ENCODE assay signal across 9 cellular contexts in genomic region chr19:32373614-32374295, GRCh38. TPM values are rescaled to one million over a fixed set of nuclear protein-coding genes. Genes with fewer than 3 reads are reported as not detected.
DNase-seq lines count a peak whose midpoint lies in the region; ATAC-seq and TF ChIP-seq lines count a peak whose summit lies in the region.
"Had no signal": no experiment of that assay in that cellular context is flagged by ENCODE, and none has a peak within 500 bp of the region (broad histone marks: within the 10 kb centered on the region; RNA-seq: fewer than 3 reads in every experiment).

No MANE protein-coding gene starts in this region.

- H3K36me3 ChIP-seq in endodermal cell (ENCODE audit: control insufficient read depth, insufficient read depth, low read length) (peaks cover 58% of the 10 kb centered on the region), muscle layer of colon (ENCODE audit: insufficient read depth, low read length) (peaks cover 12% of the 10 kb centered on the region)

- no peak overlapping the region for H3K9ac ChIP-seq in endodermal cell (ENCODE audit: extremely low read depth, low read length, poor library complexity, severe bottlenecking)
- no peak overlapping the region for H3K9ac ChIP-seq in muscle layer of colon (ENCODE audit: low read length)

- no peak for ATAC-seq in GM18520 (IDR thresholded peaks at IDR 0.05; ENCODE audit: unreplicated experiment)

- peaks cover 17% of the 10 kb centered on the region for H3K9me3 Mint-ChIP-seq in endodermal cell
- H3K9me3 Mint-ChIP-seq: stimulated activated naive CD8-positive, alpha-beta T cell treated with anti-CD3 and anti-CD28 coated beads, Interleukin-15, Interleukin-2, amounts not matched to agents 100 ng/mL and 50 ng/mL, for 24 hours had no signal

- no peak overlapping the region for H3K27ac ChIP-seq in endodermal cell (ENCODE audit: low read depth, low read length)
- peak overlapping the region; percentile 7 for H3K27ac ChIP-seq in muscle layer of colon (ENCODE audit: low read depth, low read length)

- WGBS in endodermal cell (ENCODE audit: insufficient coverage in 1 of 2, insufficient read length in 1 of 2), 2 experiments: 92 to 100% methylated on average over 6 to 9 of the region's 9 CpGs

- H3K9me3 ChIP-seq in endodermal cell (ENCODE audit: control insufficient read depth, low read length): peaks cover 13% of the 10 kb centered on the region
- H3K9me3 ChIP-seq in muscle layer of colon (ENCODE audit: low read length): no peaks in the 10 kb centered on the region

- H3K27me3 Mint-ChIP-seq in endodermal cell (ENCODE audit: insufficient read depth): no peaks in the 10 kb centered on the region
- H3K27me3 Mint-ChIP-seq: stimulated activated naive CD8-positive, alpha-beta T cell treated with anti-CD3 and anti-CD28 coated beads, Interleukin-15, Interleukin-2, amounts not matched to agents 100 ng/mL and 50 ng/mL, for 24 hours had no signal

- no peaks in the 10 kb centered on the region for H3K4me1 ChIP-seq in endodermal cell (ENCODE audit: control insufficient read depth, insufficient read depth, low read length)
- peaks cover 19% of the 10 kb centered on the region for H3K4me1 ChIP-seq in muscle layer of colon (ENCODE audit: insufficient read depth, low read length)

- H3K36me3 Mint-ChIP-seq in endodermal cell (ENCODE audit: low read depth): peaks cover 71% of the 10 kb centered on the region

- TF ChIP-seq CTCF in endodermal cell (conservative IDR thresholded peaks at IDR 0.05): no peak

- no peaks in the 10 kb centered on the region for H3K4me1 Mint-ChIP-seq in endodermal cell

- H3K27me3 ChIP-seq in endodermal cell (ENCODE audit: control insufficient read depth, insufficient read depth, low read length, poor library complexity, severe bottlenecking) (no peaks in the 10 kb centered on the region), muscle layer of colon (ENCODE audit: control insufficient read depth in 1 of 2, insufficient read depth in 2 of 2, low read length in 2 of 2) (no peaks in the 10 kb centered on the region)

- peak overlapping the region; percentile 49 for H3K27ac Mint-ChIP-seq in endodermal cell
- H3K27ac Mint-ChIP-seq: stimulated activated naive CD8-positive, alpha-beta T cell treated with anti-CD3 and anti-CD28 coated beads, Interleukin-15, Interleukin-2, amounts not matched to agents 100 ng/mL and 50 ng/mL, for 24 hours had no signal

- H3K4me3 ChIP-seq in endodermal cell (ENCODE audit: low read length): no peak overlapping the region
- H3K4me3 ChIP-seq in muscle layer of colon (ENCODE audit: low read depth in 1 of 2, low read length in 2 of 2): no peak overlapping the region

- DNase-seq in DMS53 (lab: John Stamatoyannopoulos, UW) (peak; percentile 97), NCI-H748 (lab: John Stamatoyannopoulos, UW; ENCODE audit: unreplicated experiment) (peak; percentile 81), endodermal cell (no peak), NAMALWA (ENCODE audit: low spot score) (no peak), NOMO-1 treated with DMSO at 0.1 percent for 48 hours (lab: John Stamatoyannopoulos, UW; ENCODE audit: unreplicated experiment) (no peak)
- DNase-seq in stimulated activated CD4-positive, alpha-beta T cell treated with anti-CD3 and anti-CD28 coated beads, Interleukin-4, amount 100 ng/mL, for 24 hours: no peak

- no peak overlapping the region for H3K4me3 Mint-ChIP-seq in endodermal cell
- H3K4me3 Mint-ChIP-seq: stimulated activated naive CD8-positive, alpha-beta T cell treated with anti-CD3 and anti-CD28 coated beads, Interleukin-15, Interleukin-2, amounts not matched to agents 100 ng/mL and 50 ng/mL, for 24 hours had no signal

RNA-seq across cellular contexts. Expression of gene ZNF507, which starts 28.3 kb away (rescaled TPM):
- total RNA-seq in endodermal cell: 10 to 100 TPM; 28.0 to 32.5 TPM
- 22.0 TPM for polyA plus RNA-seq in endodermal cell (2013, experiment 1 of 2)
- polyA plus RNA-seq in endodermal cell (2013, experiment 2 of 2): 21.6 TPM

RNA-seq across cellular contexts. Expression of gene DPY19L3, which starts 31.8 kb away (rescaled TPM):
- 100 to 1,000 TPM in 1 of 2 donors, 10 to 100 TPM in 1; 86.5 to 112 TPM for total RNA-seq in endodermal cell
- polyA plus RNA-seq in endodermal cell (2013, experiment 1 of 2): 55.9 TPM
- polyA plus RNA-seq in endodermal cell (2013, experiment 2 of 2): 50.1 TPM

Comparison
In these comparisons a context has a peak if more than half of its experiments do, and no peak if none do; other contexts are left out.
1. DNase-seq: peak in DMS53 (single experiment) and NCI-H748 (single experiment); none in endodermal cell (single experiment), NAMALWA (single experiment), NOMO-1 treated with DMSO at 0.1 percent for 48 hours (single experiment) and stimulated activated CD4-positive, alpha-beta T cell treated with anti-CD3 and anti-CD28 coated beads, Interleukin-4, amount 100 ng/mL, for 24 hours (single experiment).